In genomic region chr12:57069522-57069921, GRCh38 we compare ENCODE assay signal across 8 cellular contexts. TPM values are rescaled to one million over a fixed set of nuclear protein-coding genes. Genes with fewer than 3 reads are reported as not detected.
A peak's percentile ranks its signal among the peaks of the same experiment; 100 is the strongest.
DNase-seq lines count a peak whose midpoint lies in the region; ATAC-seq, FAIRE-seq and TF ChIP-seq lines count a peak whose summit lies in the region.

No MANE protein-coding gene starts in this region.

- no peaks in the 10 kb centered on the region for H3K36me3 ChIP-seq in kidney (ENCODE audit: control insufficient read depth in 1 of 2, insufficient read depth in 2 of 2, low read length in 2 of 2)

- FAIRE-seq in kidney (lab: Jason Lieb, UNC) = peak; percentile 56

- peak overlapping the region; percentile 39 for H3K4me3 Mint-ChIP-seq in T-helper 2 cell treated with Interferon-gamma antibody and Interleukin-4, amounts not matched to agents 5 μg/mL and 100 μg/mL, for 36 hours

- H3K36me3 Mint-ChIP-seq in T-helper 2 cell treated with Interferon-gamma antibody and Interleukin-4, amounts not matched to agents 5 μg/mL and 100 μg/mL, for 36 hours (ENCODE audit: low read depth) = peaks cover 55% of the 10 kb centered on the region

- TF ChIP-seq CTCF in kidney (IDR thresholded peaks at IDR 0.05; ENCODE audit: borderline replicate concordance, extremely low read depth, insufficient read depth) = peak; percentile 93

- peak; percentile 95 for ATAC-seq in HG02623 (IDR thresholded peaks at IDR 0.05; ENCODE audit: unreplicated experiment)

- H3K9me3 Mint-ChIP-seq in T-helper 2 cell treated with Interferon-gamma antibody and Interleukin-4, amounts not matched to agents 5 μg/mL and 100 μg/mL, for 36 hours = peaks cover 5% of the 10 kb centered on the region

- peak overlapping the region; percentile 89 for H3K27ac ChIP-seq in caudate nucleus (ENCODE audit: low read depth, low read length)
- H3K27ac ChIP-seq in kidney (ENCODE audit: low read depth in 2 of 2, low read length in 2 of 2) = peak overlapping the region; percentile 9 to 49

- no peaks in the 10 kb centered on the region for H3K9me3 ChIP-seq in kidney (ENCODE audit: control insufficient read depth in 1 of 2, low read length in 2 of 2)

- H3K4me1 ChIP-seq in kidney (ENCODE audit: control insufficient read depth in 1 of 2, insufficient read depth in 1 of 2, low read depth in 1 of 2, low read length in 2 of 2) = peaks cover 0 to 6% of the 10 kb centered on the region in 2 donors

- peak overlapping the region; percentile 5 to 24 for H3K9ac ChIP-seq in kidney (ENCODE audit: low read length in 2 of 2)

- no peak overlapping the region for H3K4me3 ChIP-seq in kidney (ENCODE audit: low read length in 2 of 2)

- peak overlapping the region; percentile 89 for H3K27ac Mint-ChIP-seq in T-helper 2 cell treated with Interferon-gamma antibody and Interleukin-4, amounts not matched to agents 5 μg/mL and 100 μg/mL, for 36 hours

- intact Hi-C loops in kidney (cut with DNase I) = loop anchor here (5.0 kb wide), 1 partner anchor 43 kb away; the partner anchor contains the start of gene STAT6

- H3K27me3 Mint-ChIP-seq in T-helper 2 cell treated with Interferon-gamma antibody and Interleukin-4, amounts not matched to agents 5 μg/mL and 100 μg/mL, for 36 hours (ENCODE audit: low read depth) = no peaks in the 10 kb centered on the region

- peak; percentile 77 for DNase-seq in activated CD8-positive, alpha-beta memory T cell treated with anti-CD3 and anti-CD28 coated beads for 24 hours
- no peak for DNase-seq in activated CD8-positive, alpha-beta memory T cell treated with anti-CD3 and anti-CD28 coated beads, Interleukin-2, amount 50 U/mL, for 48 hours
- DNase-seq in NCI-H1436 treated with DMSO at 0.1 percent for 48 hours (lab: John Stamatoyannopoulos, UW) (peak; percentile 49), caudate nucleus (lab: John Stamatoyannopoulos, UW) (peak in 39 of 61 donors; percentile 8 to 83 (median 37)), kidney (no peak)
- peak; percentile 58 for DNase-seq in T-helper 2 cell treated with Interferon-gamma antibody and Interleukin-4, amounts not matched to agents 5 μg/mL and 100 μg/mL, for 36 hours (ENCODE audit: low spot score)
- peak; percentile 51 for DNase-seq in stimulated activated CD4-positive, alpha-beta T cell treated with anti-CD3 and anti-CD28 coated beads, Interleukin-1b, Interleukin-23, amount 100 ng/mL, for 48 hours

- peaks cover 43% of the 10 kb centered on the region for H3K4me1 Mint-ChIP-seq in T-helper 2 cell treated with Interferon-gamma antibody and Interleukin-4, amounts not matched to agents 5 μg/mL and 100 μg/mL, for 36 hours (ENCODE audit: low read depth)

RNA-seq across cellular contexts. Expression of gene NEMP1, which starts 9.1 kb away (rescaled TPM):
- 10.3 TPM for total RNA-seq in kidney
- polyA plus RNA-seq in kidney (ENCODE audit: insufficient read depth, low read depth, low replicate concordance) = 2.1 TPM

RNA-seq across cellular contexts. Expression of gene NAB2, which starts 19.4 kb away (rescaled TPM):
- 28.0 TPM for total RNA-seq in kidney
- 13.9 TPM for polyA plus RNA-seq in kidney (ENCODE audit: insufficient read depth, low read depth, low replicate concordance)

RNA-seq across cellular contexts. Expression of gene MYO1A, which starts 19.6 kb away (rescaled TPM):
- 0.25 TPM for total RNA-seq in kidney
- 0.77 TPM for polyA plus RNA-seq in kidney (ENCODE audit: insufficient read depth, low read depth, low replicate concordance)

RNA-seq across cellular contexts. Expression of gene STAT6, which starts 41.6 kb away (rescaled TPM):
- 232 TPM for total RNA-seq in kidney
- polyA plus RNA-seq in kidney (ENCODE audit: insufficient read depth, low read depth, low replicate concordance) = 74.8 TPM

RNA-seq across cellular contexts. Expression of gene TAC3, which starts 53.2 kb away (rescaled TPM):
- total RNA-seq in kidney = not detected
- polyA plus RNA-seq in kidney (ENCODE audit: insufficient read depth, low read depth, low replicate concordance) = not detected

Comparison
In these comparisons a context has a peak if more than half of its experiments do, and no peak if none do; other contexts are left out.
1. DNase-seq: peak in activated CD8-positive, alpha-beta memory T cell treated with anti-CD3 and anti-CD28 coated beads for 24 hours (single experiment), NCI-H1436 treated with DMSO at 0.1 percent for 48 hours (single experiment), T-helper 2 cell treated with Interferon-gamma antibody and Interleukin-4, amounts not matched to agents 5 μg/mL and 100 μg/mL, for 36 hours (single experiment), caudate nucleus (39 of 61) and stimulated activated CD4-positive, alpha-beta T cell treated with anti-CD3 and anti-CD28 coated beads, Interleukin-1b, Interleukin-23, amount 100 ng/mL, for 48 hours (single experiment); none in activated CD8-positive, alpha-beta memory T cell treated with anti-CD3 and anti-CD28 coated beads, Interleukin-2, amount 50 U/mL, for 48 hours (single experiment) and kidney (single experiment).